8 cellular contexts compared by ENCODE assay signal in genomic region chr2:170818294-170819104, GRCh38.
DNase-seq lines count a peak whose midpoint lies in the region; ATAC-seq lines count a peak whose summit lies in the region.

No MANE protein-coding gene starts in this region.

- H3K4me1 ChIP-seq in iPS-18a (ENCODE audit: control insufficient read depth, low read depth, low read length) (peaks cover 63% of the 10 kb centered on the region), subcutaneous abdominal adipose tissue (ENCODE audit: control insufficient read depth in 5 of 5, insufficient read depth in 5 of 5, low read length in 5 of 5) (peaks cover 5 to 82% (median 73%) of the 10 kb centered on the region in 5 donors)

- H3K9me3 ChIP-seq in iPS-18a (ENCODE audit: control insufficient read depth, low read depth, low read length) (no peaks in the 10 kb centered on the region), subcutaneous abdominal adipose tissue (ENCODE audit: control insufficient read depth in 5 of 5, low read length in 5 of 5) (no peaks in the 10 kb centered on the region)

- CTCF ChIA-PET in activated naive CD4-positive, alpha-beta T cell treated with anti-CD3 and anti-CD28 coated beads, Interleukin-2, amount 10 ng/mL, durations not matched to agents 7 days and 5 days (lab: Charles Lee) = interaction anchor here (1.2 to 3.1 kb wide), 3 partner anchors 55 to 582 kb away, joined by 3 to 12 read pairs (median 4); no protein-coding TSS in a partner anchor

- H3K27me3 Mint-ChIP-seq in activated naive CD4-positive, alpha-beta T cell treated with anti-CD3 and anti-CD28 coated beads, Interleukin-2, amount 10 ng/mL, durations not matched to agents 7 days and 5 days = peaks cover 100% of the 10 kb centered on the region
- H3K27me3 Mint-ChIP-seq in activated T-cell treated with anti-CD3 and anti-CD28 coated beads, Interleukin-2, amount 50 U/mL, for 24 hours = peaks cover 95% of the 10 kb centered on the region

- H3K36me3 ChIP-seq in iPS-18a (ENCODE audit: control insufficient read depth, low read depth, low read length) (no peaks in the 10 kb centered on the region), subcutaneous abdominal adipose tissue (ENCODE audit: control insufficient read depth in 5 of 5, insufficient read depth in 5 of 5, low read length in 5 of 5) (no peaks in the 10 kb centered on the region)

- peaks cover 99% of the 10 kb centered on the region for H3K27me3 ChIP-seq in iPS-18a (ENCODE audit: control insufficient read depth, insufficient read depth, low read length)
- H3K27me3 ChIP-seq in subcutaneous abdominal adipose tissue (ENCODE audit: control insufficient read depth in 5 of 5, insufficient read depth in 4 of 5, low read length in 5 of 5) = peaks cover 59 to 97% (median 85%) of the 10 kb centered on the region in 5 donors

- peak overlapping the region; percentile 65 for H3K27ac Mint-ChIP-seq in activated naive CD4-positive, alpha-beta T cell treated with anti-CD3 and anti-CD28 coated beads, Interleukin-2, amount 10 ng/mL, durations not matched to agents 7 days and 5 days
- H3K27ac Mint-ChIP-seq in activated T-cell treated with anti-CD3 and anti-CD28 coated beads, Interleukin-2, amount 50 U/mL, for 24 hours = peak overlapping the region; percentile 44

- H3K27ac ChIP-seq in iPS-18a (ENCODE audit: low read length) = no peak overlapping the region
- no peak overlapping the region for H3K27ac ChIP-seq in subcutaneous abdominal adipose tissue (ENCODE audit: low read depth, low read length)

- H3K4me3 ChIP-seq in iPS-18a (ENCODE audit: low read length) = peak overlapping the region; percentile 73
- H3K4me3 ChIP-seq in subcutaneous abdominal adipose tissue (ENCODE audit: low read depth in 1 of 5, low read length in 5 of 5) = peak overlapping the region in 3 of 5 donors; percentile 6 to 28 (median 25)

- H3K9me3 Mint-ChIP-seq in activated naive CD4-positive, alpha-beta T cell treated with anti-CD3 and anti-CD28 coated beads, Interleukin-2, amount 10 ng/mL, durations not matched to agents 7 days and 5 days = no peaks in the 10 kb centered on the region
- no peaks in the 10 kb centered on the region for H3K9me3 Mint-ChIP-seq in activated T-cell treated with anti-CD3 and anti-CD28 coated beads, Interleukin-2, amount 50 U/mL, for 24 hours

- no peaks in the 10 kb centered on the region for H3K36me3 Mint-ChIP-seq in activated naive CD4-positive, alpha-beta T cell treated with anti-CD3 and anti-CD28 coated beads, Interleukin-2, amount 10 ng/mL, durations not matched to agents 7 days and 5 days
- no peaks in the 10 kb centered on the region for H3K36me3 Mint-ChIP-seq in activated T-cell treated with anti-CD3 and anti-CD28 coated beads, Interleukin-2, amount 50 U/mL, for 24 hours (ENCODE audit: low read depth)

- peak; percentile 35 for DNase-seq in activated naive CD4-positive, alpha-beta T cell treated with anti-CD3 and anti-CD28 coated beads, Interleukin-2, amount 10 ng/mL, durations not matched to agents 7 days and 5 days
- DNase-seq in activated naive CD4-positive, alpha-beta T cell treated with anti-CD3 and anti-CD28 coated beads, Interleukin-2, amount 50 U/mL, for 16 hours = no peak
- peak; percentile 52 for DNase-seq in activated T-cell treated with anti-CD3 and anti-CD28 coated beads, Interleukin-2, amount 50 U/mL, for 24 hours
- DNase-seq in SKM-1 (lab: John Stamatoyannopoulos, UW; ENCODE audit: unreplicated experiment) (no peak), Ammon's horn (ENCODE audit: low spot score) (no peak)

- H3K9ac ChIP-seq in iPS-18a (ENCODE audit: low read length) (peak overlapping the region; percentile 7), subcutaneous abdominal adipose tissue (ENCODE audit: low read length in 5 of 5) (no peak overlapping the region)

- H3K4me3 Mint-ChIP-seq in activated naive CD4-positive, alpha-beta T cell treated with anti-CD3 and anti-CD28 coated beads, Interleukin-2, amount 10 ng/mL, durations not matched to agents 7 days and 5 days = peak overlapping the region; percentile 67
- H3K4me3 Mint-ChIP-seq in activated T-cell treated with anti-CD3 and anti-CD28 coated beads, Interleukin-2, amount 50 U/mL, for 24 hours = peak overlapping the region; percentile 76

- peaks cover 72% of the 10 kb centered on the region for H3K4me1 Mint-ChIP-seq in activated naive CD4-positive, alpha-beta T cell treated with anti-CD3 and anti-CD28 coated beads, Interleukin-2, amount 10 ng/mL, durations not matched to agents 7 days and 5 days
- H3K4me1 Mint-ChIP-seq in activated T-cell treated with anti-CD3 and anti-CD28 coated beads, Interleukin-2, amount 50 U/mL, for 24 hours (ENCODE audit: low read depth) = peaks cover 72% of the 10 kb centered on the region

- ATAC-seq in GM18858 (IDR thresholded peaks at IDR 0.05; ENCODE audit: unreplicated experiment) = no peak

Comparison
In these comparisons a context has a peak if more than half of its experiments do, and no peak if none do; other contexts are left out.
1. DNase-seq: peak in activated naive CD4-positive, alpha-beta T cell treated with anti-CD3 and anti-CD28 coated beads, Interleukin-2, amount 10 ng/mL, durations not matched to agents 7 days and 5 days (single experiment) and activated T-cell treated with anti-CD3 and anti-CD28 coated beads, Interleukin-2, amount 50 U/mL, for 24 hours (single experiment); none in activated naive CD4-positive, alpha-beta T cell treated with anti-CD3 and anti-CD28 coated beads, Interleukin-2, amount 50 U/mL, for 16 hours (single experiment), SKM-1 (single experiment) and Ammon's horn (single experiment).